In genomic region chr18:69954719-69955118, GRCh38 we compare ENCODE assay signal across 23 cellular contexts. TPM values are rescaled to one million over a fixed set of nuclear protein-coding genes. Genes with fewer than 3 reads are reported as not detected.
DNase-seq lines count a peak whose midpoint lies in the region; ATAC-seq, FAIRE-seq and TF ChIP-seq lines count a peak whose summit lies in the region.
"Had no signal": no experiment of that assay in that cellular context is flagged by ENCODE, and none has a peak within 500 bp of the region (broad histone marks: within the 10 kb centered on the region; RNA-seq: fewer than 3 reads in every experiment).

No MANE protein-coding gene starts in this region.

- H3K27me3 Mint-ChIP-seq in activated T-helper 2 cell treated with anti-CD3 and anti-CD28 coated beads, Interferon-gamma antibody, Interleukin-2, Interleukin-4, amounts not matched to agents 10 μg/mL and 5 μg/mL and 100 μg/mL, durations not matched to agents 14 hours and 24 hours and 36 hours (ENCODE audit: low read depth), result no peaks in the 10 kb centered on the region
- H3K27me3 Mint-ChIP-seq: activated B cell treated with CpG ODN at 0.5 μM for 24 hours, naive B cell had no signal

- DNase-seq in A172 (ENCODE audit: low spot score) (peak; percentile 22), D721Med (ENCODE audit: insufficient read length, low spot score) (no peak), foreskin melanocyte (peak; percentile 92), left ventricle myocardium inferior (no peak), iPS-NIHi7 (ENCODE audit: extremely low spot score) (no peak), left colon (no peak)
- no peak for DNase-seq in activated T-helper 2 cell treated with anti-CD3 and anti-CD28 coated beads, Interferon-gamma antibody, Interleukin-2, Interleukin-4, amounts not matched to agents 10 μg/mL and 5 μg/mL and 100 μg/mL, durations not matched to agents 14 hours and 24 hours and 36 hours (ENCODE audit: low spot score)
- DNase-seq: activated B cell treated with CpG ODN at 0.5 μM for 24 hours; activated T-cell treated with anti-CD3 and anti-CD28 coated beads, Interleukin-2, amount 50 U/mL, for 72 hours; brain microvascular endothelial cell; DMS53; hypothalamus; islet precursor cell; naive B cell; NCI-H187; SJCRH30; T-helper 9 cell; testis had no signal

- H3K4me3 ChIP-seq in left ventricle myocardium inferior, result no peak overlapping the region
- H3K4me3 ChIP-seq: SJCRH30, testis had no signal

- peaks cover 11% of the 10 kb centered on the region for H3K9me3 Mint-ChIP-seq in activated T-helper 2 cell treated with anti-CD3 and anti-CD28 coated beads, Interferon-gamma antibody, Interleukin-2, Interleukin-4, amounts not matched to agents 10 μg/mL and 5 μg/mL and 100 μg/mL, durations not matched to agents 14 hours and 24 hours and 36 hours

- peaks cover 32% of the 10 kb centered on the region for H3K36me3 Mint-ChIP-seq in activated T-helper 2 cell treated with anti-CD3 and anti-CD28 coated beads, Interferon-gamma antibody, Interleukin-2, Interleukin-4, amounts not matched to agents 10 μg/mL and 5 μg/mL and 100 μg/mL, durations not matched to agents 14 hours and 24 hours and 36 hours (ENCODE audit: low read depth)
- H3K36me3 Mint-ChIP-seq: naive B cell had no signal

- FAIRE-seq in D721Med (lab: Jason Lieb, UNC), result peak; percentile 96
- FAIRE-seq: colon had no signal

- no peaks in the 10 kb centered on the region for H3K36me3 ChIP-seq in left ventricle myocardium inferior
- H3K36me3 ChIP-seq: brain microvascular endothelial cell, SJCRH30 had no signal

- no peak for TF ChIP-seq CTCF in D721Med (IDR thresholded peaks at IDR 0.05; ENCODE audit: insufficient read depth, missing control alignments)
- no peak for TF ChIP-seq CTCF in left ventricle myocardium inferior (IDR thresholded peaks at IDR 0.05; ENCODE audit: borderline replicate concordance)

- no peak overlapping the region for H3K4me3 Mint-ChIP-seq in activated T-helper 2 cell treated with anti-CD3 and anti-CD28 coated beads, Interferon-gamma antibody, Interleukin-2, Interleukin-4, amounts not matched to agents 10 μg/mL and 5 μg/mL and 100 μg/mL, durations not matched to agents 14 hours and 24 hours and 36 hours (ENCODE audit: low read depth)
- H3K4me3 Mint-ChIP-seq: activated B cell treated with CpG ODN at 0.5 μM for 24 hours; activated T-cell treated with anti-CD3 and anti-CD28 coated beads, Interleukin-2, amount 50 U/mL, for 72 hours; CD14-positive monocyte; naive B cell had no signal

- intact Hi-C loops in activated T-helper 2 cell treated with anti-CD3 and anti-CD28 coated beads, Interferon-gamma antibody, Interleukin-2, Interleukin-4, amounts not matched to agents 10 μg/mL and 5 μg/mL and 100 μg/mL, durations not matched to agents 14 hours and 24 hours and 36 hours (cut with micrococcal nuclease), result loop anchor here (5.0 kb wide), 2 partner anchors 118 to 253 kb away; partner anchors contain the start of gene RTTN
- intact Hi-C loops in left ventricle myocardium inferior (cut with micrococcal nuclease) (no loop called here), left colon (cut with DNase I, micrococcal nuclease) (no loop called here)

- peaks cover under 1% of the 10 kb centered on the region for H3K4me1 ChIP-seq in left ventricle myocardium inferior
- H3K4me1 ChIP-seq: SJCRH30, testis had no signal

- H3K27ac Mint-ChIP-seq in activated T-helper 2 cell treated with anti-CD3 and anti-CD28 coated beads, Interferon-gamma antibody, Interleukin-2, Interleukin-4, amounts not matched to agents 10 μg/mL and 5 μg/mL and 100 μg/mL, durations not matched to agents 14 hours and 24 hours and 36 hours, result peak overlapping the region; percentile 68
- H3K27ac Mint-ChIP-seq: naive B cell had no signal

- H3K27me3 ChIP-seq in left ventricle myocardium inferior (ENCODE audit: low read depth), result no peaks in the 10 kb centered on the region
- H3K27me3 ChIP-seq: brain microvascular endothelial cell, SJCRH30, testis had no signal

- no peak for ATAC-seq in left colon
- no peak for ATAC-seq in HG03457 (IDR thresholded peaks at IDR 0.05; ENCODE audit: unreplicated experiment)
- ATAC-seq: activated T-cell treated with anti-CD3 and anti-CD28 coated beads, Interleukin-2, amount 50 U/mL, for 72 hours; sciatic nerve had no signal

- peaks cover 4% of the 10 kb centered on the region for H3K9me3 ChIP-seq in left ventricle myocardium inferior (replicated peaks)
- H3K9me3 ChIP-seq: SJCRH30, testis had no signal

- H3K4me1 Mint-ChIP-seq in activated T-helper 2 cell treated with anti-CD3 and anti-CD28 coated beads, Interferon-gamma antibody, Interleukin-2, Interleukin-4, amounts not matched to agents 10 μg/mL and 5 μg/mL and 100 μg/mL, durations not matched to agents 14 hours and 24 hours and 36 hours (ENCODE audit: low read depth), result peaks cover 36% of the 10 kb centered on the region

- no peak overlapping the region for H3K27ac ChIP-seq in left ventricle myocardium inferior (replicated peaks)
- H3K27ac ChIP-seq: brain microvascular endothelial cell, KMS-11, SJCRH30, testis had no signal

RNA-seq across cellular contexts. Expression of gene CD226, which starts 7.0 kb away (rescaled TPM):
- total RNA-seq in A172 (2014; rRNA removed; shearing (Covaris generic)), result 0.17 and 0.29 TPM in 2 replicates
- total RNA-seq in activated T-helper 2 cell treated with anti-CD3 and anti-CD28 coated beads, Interferon-gamma antibody, Interleukin-2, Interleukin-4, amounts not matched to agents 10 μg/mL and 5 μg/mL and 100 μg/mL, durations not matched to agents 14 hours and 24 hours and 36 hours, result 81.5 and 85.3 TPM in 2 replicates
- total RNA-seq in left ventricle myocardium inferior (0.91 TPM), left colon (1 to 10 TPM; 1.0 to 1.3 TPM)

Comparison
In these comparisons a context has a peak if more than half of its experiments do, and no peak if none do; other contexts are left out.
1. DNase-seq: peak in A172 (single experiment) and foreskin melanocyte (single experiment); none in D721Med (single experiment), activated T-helper 2 cell treated with anti-CD3 and anti-CD28 coated beads, Interferon-gamma antibody, Interleukin-2, Interleukin-4, amounts not matched to agents 10 μg/mL and 5 μg/mL and 100 μg/mL, durations not matched to agents 14 hours and 24 hours and 36 hours (single experiment), left ventricle myocardium inferior (single experiment), iPS-NIHi7 (single experiment) and left colon (0 of 2).
2. RNA of gene CD226, which starts 7.0 kb away (total RNA-seq): 81.5 to 85.3 TPM in activated T-helper 2 cell treated with anti-CD3 and anti-CD28 coated beads, Interferon-gamma antibody, Interleukin-2, Interleukin-4, amounts not matched to agents 10 μg/mL and 5 μg/mL and 100 μg/mL, durations not matched to agents 14 hours and 24 hours and 36 hours; 1.0 to 1.3 TPM in left colon, 0.91 TPM in left ventricle myocardium inferior (single experiment) and 0.17 to 0.29 TPM in A172; every median in the first group is over 10 times any median in the second.